In genomic region chr16:81478876-81479496, GRCh38 we compare ENCODE assay signal across 7 cellular contexts. TPM values are rescaled to one million over a fixed set of nuclear protein-coding genes. Genes with fewer than 3 reads are reported as not detected.
A peak's percentile ranks its signal among the peaks of the same experiment; 100 is the strongest.
DNase-seq lines count a peak whose midpoint lies in the region; ATAC-seq and TF ChIP-seq lines count a peak whose summit lies in the region.

No MANE protein-coding gene starts in this region.

- peaks cover 14% of the 10 kb centered on the region for H3K36me3 Mint-ChIP-seq in activated B cell treated with CpG ODN at 0.5 μM for 24 hours (ENCODE audit: low read depth)

- POLR2A ChIA-PET in activated B cell treated with CpG ODN at 0.5 μM for 24 hours (lab: Charles Lee) = interaction anchor here (0.6 to 12.7 kb wide), 16 partner anchors 10 to 344 kb away, joined by 3 to 307 read pairs (median 4); partner anchors contain the start of gene CMIP

- CTCF ChIA-PET in activated B cell treated with CpG ODN at 0.5 μM for 24 hours (lab: Charles Lee) = interaction anchor here (0.8 to 1.7 kb wide), 4 partner anchors 9 to 50 kb away, joined by 3 to 6 read pairs (median 4); no protein-coding TSS in a partner anchor

- ATAC-seq in HG03045 (IDR thresholded peaks at IDR 0.05; ENCODE audit: unreplicated experiment) = peak; percentile 56
- peak; percentile 67 for ATAC-seq in activated B cell treated with CpG ODN at 0.5 μM for 24 hours (ENCODE audit: low read depth)

- intact Hi-C loops in activated B cell treated with CpG ODN at 0.5 μM for 24 hours (cut with micrococcal nuclease) = loop anchor here (1.0 to 5.0 kb wide), 4 partner anchors 9 to 76 kb away; no protein-coding TSS in a partner anchor

- no peaks in the 10 kb centered on the region for H3K27me3 Mint-ChIP-seq in activated B cell treated with CpG ODN at 0.5 μM for 24 hours

- peak overlapping the region; percentile 93 for H3K27ac Mint-ChIP-seq in activated B cell treated with CpG ODN at 0.5 μM for 24 hours

- peak overlapping the region; percentile 74 for H3K4me3 Mint-ChIP-seq in activated B cell treated with CpG ODN at 0.5 μM for 24 hours

- H3K4me1 Mint-ChIP-seq in activated B cell treated with CpG ODN at 0.5 μM for 24 hours = peaks cover 96% of the 10 kb centered on the region

- peak; percentile 36 for TF ChIP-seq POLR2A in GM19193 (IDR thresholded peaks at IDR 0.05; ENCODE audit: extremely low read depth, insufficient read depth, insufficient read length)

- no peak for TF ChIP-seq CTCF in activated B cell treated with CpG ODN at 0.5 μM for 24 hours (IDR thresholded peaks at IDR 0.05)

- no peaks in the 10 kb centered on the region for H3K9me3 Mint-ChIP-seq in activated B cell treated with CpG ODN at 0.5 μM for 24 hours

- DNase-seq in activated B cell treated with CpG ODN at 0.5 μM for 24 hours = peak; percentile 63
- DNase-seq in mucosa of gallbladder (ENCODE audit: low spot score) = peak; percentile 74
- DNase-seq in activated gamma-delta T cell (lab: John Stamatoyannopoulos, UW) = no peak
- DNase-seq in A172 (ENCODE audit: low spot score) = no peak
- no peak for DNase-seq in NCI-H2171 treated with DMSO at 0.1 percent for 48 hours (lab: John Stamatoyannopoulos, UW)

RNA-seq across cellular contexts. Expression of gene CMIP, which starts 34.4 kb away (rescaled TPM):
- total RNA-seq in activated B cell treated with CpG ODN at 0.5 μM for 24 hours = 62.4 and 76.3 TPM in 2 replicates
- total RNA-seq in mucosa of gallbladder = 95.5 TPM
- 5.9 and 8.0 TPM in 2 replicates for total RNA-seq in A172 (2014; rRNA removed; shearing (Covaris generic))

Comparison
In these comparisons a context has a peak if more than half of its experiments do, and no peak if none do; other contexts are left out.
1. DNase-seq: peak in activated B cell treated with CpG ODN at 0.5 μM for 24 hours (single experiment) and mucosa of gallbladder (single experiment); none in activated gamma-delta T cell (single experiment), A172 (single experiment) and NCI-H2171 treated with DMSO at 0.1 percent for 48 hours (single experiment).